Comparison of ENCODE assay signal across 9 cellular contexts in genomic region chr21:42161957-42162681, GRCh38. TPM values are rescaled to one million over a fixed set of nuclear protein-coding genes. Genes with fewer than 3 reads are reported as not detected.
DNase-seq lines count a peak whose midpoint lies in the region; TF ChIP-seq lines count a peak whose summit lies in the region.
"Had no signal": no experiment of that assay in that cellular context is flagged by ENCODE, and none has a peak within 500 bp of the region (broad histone marks: within the 10 kb centered on the region; RNA-seq: fewer than 3 reads in every experiment).

No MANE protein-coding gene starts in this region.

- no peaks in the 10 kb centered on the region for H3K27me3 ChIP-seq in thymus (ENCODE audit: control insufficient read depth, insufficient read depth)
- no peaks in the 10 kb centered on the region for H3K27me3 ChIP-seq in colonic mucosa

- CTCF ChIA-PET in activated CD4-positive, alpha-beta memory T cell treated with anti-CD3 and anti-CD28 coated beads, Interleukin-2, amount 10 ng/mL, durations not matched to agents 7 days and 5 days (lab: Charles Lee) = interaction anchor here (8.6 kb wide), 1 partner anchor 97 kb away, joined by 91 read pairs; no protein-coding TSS in a partner anchor

- TF ChIP-seq CTCF in colonic mucosa (IDR thresholded peaks at IDR 0.05) (no peak), GM10266 (IDR thresholded peaks at IDR 0.05; ENCODE audit: control insufficient read depth, insufficient read depth, low read depth, missing control alignments) (no peak)

- no peak overlapping the region for H3K4me3 Mint-ChIP-seq in activated CD4-positive, alpha-beta memory T cell treated with anti-CD3 and anti-CD28 coated beads, Interleukin-2, amount 10 ng/mL, durations not matched to agents 7 days and 5 days

- peaks cover 5% of the 10 kb centered on the region for H3K27me3 Mint-ChIP-seq in activated CD4-positive, alpha-beta memory T cell treated with anti-CD3 and anti-CD28 coated beads, Interleukin-2, amount 10 ng/mL, durations not matched to agents 7 days and 5 days

- no peaks in the 10 kb centered on the region for H3K9me3 Mint-ChIP-seq in activated CD4-positive, alpha-beta memory T cell treated with anti-CD3 and anti-CD28 coated beads, Interleukin-2, amount 10 ng/mL, durations not matched to agents 7 days and 5 days

- peak; percentile 29 for DNase-seq in activated T-cell treated with anti-CD3 and anti-CD28 coated beads, Interleukin-2, amount 50 U/mL, for 1 hour
- DNase-seq in activated T-cell treated with anti-CD3 and anti-CD28 coated beads for 4 hours (no peak), iris pigment epithelial cell (ENCODE audit: low read depth) (peak; percentile 11), COLO668 (lab: John Stamatoyannopoulos, UW; ENCODE audit: unreplicated experiment) (no peak), colonic mucosa (no peak), GM10266 (ENCODE audit: extremely low spot score) (no peak)
- peak; percentile 21 for DNase-seq in activated CD4-positive, alpha-beta memory T cell treated with anti-CD3 and anti-CD28 coated beads, Interleukin-2, amount 10 ng/mL, durations not matched to agents 7 days and 5 days
- DNase-seq: SHP77 had no signal

- 56% methylated on average over 15 of the region's 15 CpGs for WGBS in thymus

- peak overlapping the region; percentile 48 for H3K27ac ChIP-seq in thymus (ENCODE audit: low read depth)
- H3K27ac ChIP-seq in colonic mucosa = no peak overlapping the region

- no peaks in the 10 kb centered on the region for H3K36me3 Mint-ChIP-seq in activated CD4-positive, alpha-beta memory T cell treated with anti-CD3 and anti-CD28 coated beads, Interleukin-2, amount 10 ng/mL, durations not matched to agents 7 days and 5 days (ENCODE audit: low read depth)

- H3K9me3 ChIP-seq in thymus (ENCODE audit: control insufficient read depth) = peaks cover 1% of the 10 kb centered on the region
- H3K9me3 ChIP-seq in colonic mucosa = no peaks in the 10 kb centered on the region

- H3K36me3 ChIP-seq in thymus (ENCODE audit: control insufficient read depth, insufficient read depth) = no peaks in the 10 kb centered on the region
- H3K36me3 ChIP-seq in colonic mucosa = no peaks in the 10 kb centered on the region

- H3K9ac ChIP-seq in colonic mucosa (ENCODE audit: low read depth in 2 of 2, low read length in 2 of 2) = no peak overlapping the region

- intact Hi-C loops in colonic mucosa (cut with DNase I) = no loop called here

- POLR2A ChIA-PET in activated CD4-positive, alpha-beta memory T cell treated with anti-CD3 and anti-CD28 coated beads, Interleukin-2, amount 10 ng/mL, durations not matched to agents 7 days and 5 days (lab: Charles Lee) = no interaction called here

- H3K4me3 ChIP-seq in thymus (ENCODE audit: low read length) (no peak overlapping the region), colonic mucosa (no peak overlapping the region)

- no peak overlapping the region for H3K27ac Mint-ChIP-seq in activated CD4-positive, alpha-beta memory T cell treated with anti-CD3 and anti-CD28 coated beads, Interleukin-2, amount 10 ng/mL, durations not matched to agents 7 days and 5 days

- H3K4me1 ChIP-seq in thymus (ENCODE audit: control insufficient read depth, insufficient read depth, low read length) (peaks cover 17% of the 10 kb centered on the region), colonic mucosa (no peaks in the 10 kb centered on the region)

- peaks cover 16% of the 10 kb centered on the region for H3K4me1 Mint-ChIP-seq in activated CD4-positive, alpha-beta memory T cell treated with anti-CD3 and anti-CD28 coated beads, Interleukin-2, amount 10 ng/mL, durations not matched to agents 7 days and 5 days

RNA-seq across cellular contexts. Expression of gene ABCG1, which starts 56.8 kb away (rescaled TPM):
- total RNA-seq in activated CD4-positive, alpha-beta memory T cell treated with anti-CD3 and anti-CD28 coated beads, Interleukin-2, amount 10 ng/mL, durations not matched to agents 7 days and 5 days = 10 to 100 TPM; 23.7 to 25.3 TPM
- 28.8 TPM for polyA plus RNA-seq in thymus
- 10 to 100 TPM; 13.8 to 60.0 TPM for total RNA-seq in colonic mucosa

Comparison
In these comparisons a context has a peak if more than half of its experiments do, and no peak if none do; other contexts are left out.
1. DNase-seq: peak in activated T-cell treated with anti-CD3 and anti-CD28 coated beads, Interleukin-2, amount 50 U/mL, for 1 hour (single experiment), activated CD4-positive, alpha-beta memory T cell treated with anti-CD3 and anti-CD28 coated beads, Interleukin-2, amount 10 ng/mL, durations not matched to agents 7 days and 5 days (single experiment) and iris pigment epithelial cell (single experiment); none in activated T-cell treated with anti-CD3 and anti-CD28 coated beads for 4 hours (single experiment), COLO668 (single experiment), colonic mucosa (single experiment) and GM10266 (single experiment).